ENCODE assay signal across 8 cellular contexts in genomic region chr19:1279782-1280341, GRCh38. TPM values are rescaled to one million over a fixed set of nuclear protein-coding genes. Genes with fewer than 3 reads are reported as not detected.
DNase-seq lines count a peak whose midpoint lies in the region; ATAC-seq and TF ChIP-seq lines count a peak whose summit lies in the region.

No MANE protein-coding gene starts in this region.

- no peak overlapping the region for H3K4me2 ChIP-seq in DOHH2 (ENCODE audit: low read length)

- peaks cover 3% of the 10 kb centered on the region for H3F3A ChIP-seq in DOHH2 (ENCODE audit: control insufficient read depth, insufficient read depth)

- peaks cover 5% of the 10 kb centered on the region for H4K20me1 ChIP-seq in DOHH2 (ENCODE audit: control insufficient read depth, insufficient read depth, low read depth, low read length)

- H3K4me1 ChIP-seq in DOHH2 (ENCODE audit: control insufficient read depth, low read length) (peaks cover 24% of the 10 kb centered on the region), upper lobe of right lung (peaks cover 10% of the 10 kb centered on the region)

- H3K4me3 ChIP-seq in DOHH2 (ENCODE audit: low read length) (no peak overlapping the region), LNCaP clone FGC (ENCODE audit: low read depth, low read length) (no peak overlapping the region), foreskin fibroblast (ENCODE audit: low read depth in 1 of 2, low read length in 2 of 2) (no peak overlapping the region), upper lobe of right lung (no peak overlapping the region)

- ATAC-seq in upper lobe of right lung: peak; percentile 46
- no peak for ATAC-seq in GM21360 (IDR thresholded peaks at IDR 0.05; ENCODE audit: unreplicated experiment)

- H3K9me3 ChIP-seq in DOHH2 (ENCODE audit: control insufficient read depth, insufficient read depth, low read length) (no peaks in the 10 kb centered on the region), upper lobe of right lung (no peaks in the 10 kb centered on the region)

- intact Hi-C loops in upper lobe of right lung (cut with DNase I): no loop called here

- H3K9me2 ChIP-seq in DOHH2 (replicated peaks; ENCODE audit: control insufficient read depth, low read length): no peaks in the 10 kb centered on the region

- H3K27me3 ChIP-seq in DOHH2 (ENCODE audit: control insufficient read depth, low read length) (peaks cover 17% of the 10 kb centered on the region), upper lobe of right lung (peaks cover 16% of the 10 kb centered on the region)

- H3K27ac ChIP-seq in DOHH2 (ENCODE audit: low read depth, low read length) (no peak overlapping the region), upper lobe of right lung (no peak overlapping the region)

- peak; percentile 99 for TF ChIP-seq CTCF in DOHH2 (IDR thresholded peaks at IDR 0.05; ENCODE audit: low read depth, low read length, poor library complexity, severe bottlenecking)
- peak; percentile 91 for TF ChIP-seq CTCF in LNCaP clone FGC (IDR thresholded peaks at IDR 0.05; ENCODE audit: control insufficient read depth, extremely low read depth, insufficient read depth)
- TF ChIP-seq CTCF in foreskin fibroblast (IDR thresholded peaks at IDR 0.05; ENCODE audit: low read depth, low read length): peak; percentile 88
- TF ChIP-seq CTCF in upper lobe of right lung (IDR thresholded peaks at IDR 0.05): peak; percentile 97

- no peak for DNase-seq in LNCaP clone FGC (ENCODE audit: low read depth)
- DNase-seq in SHP77 (lab: John Stamatoyannopoulos, UW): peak; percentile 50 to 72
- DNase-seq in activated gamma-delta T cell treated with Interleukin-2 at 50 U/mL for 16 hours: peak; percentile 76
- peak; percentile 72 to 92 for DNase-seq in foreskin fibroblast
- DNase-seq in occipital lobe (lab: John Stamatoyannopoulos, UW): peak; percentile 69
- DNase-seq in upper lobe of right lung: peak; percentile 92

- H3K36me3 ChIP-seq in DOHH2 (ENCODE audit: control insufficient read depth, low read length): peaks cover 51% of the 10 kb centered on the region
- peaks cover 16% of the 10 kb centered on the region for H3K36me3 ChIP-seq in upper lobe of right lung

- H3K79me2 ChIP-seq in DOHH2 (ENCODE audit: control insufficient read depth, low read length): peaks cover 16% of the 10 kb centered on the region

RNA-seq across cellular contexts. Expression of gene FAM174C, which starts 4.5 kb away (rescaled TPM):
- total RNA-seq in occipital lobe (6.7 TPM), upper lobe of right lung (41.4 TPM)

RNA-seq across cellular contexts. Expression of gene EFNA2, which starts 5.8 kb away (rescaled TPM):
- 8.1 TPM for total RNA-seq in occipital lobe
- total RNA-seq in upper lobe of right lung: not detected

RNA-seq across cellular contexts. Expression of gene CIRBP, which starts 10.7 kb away (rescaled TPM):
- total RNA-seq in occipital lobe: 598 TPM
- 322 TPM for total RNA-seq in upper lobe of right lung

RNA-seq across cellular contexts. Expression of gene MIDN, which starts 31.5 kb away (rescaled TPM):
- total RNA-seq in occipital lobe (15.3 TPM), upper lobe of right lung (135 TPM)

RNA-seq across cellular contexts. Expression of gene ATP5F1D, which starts 38.3 kb away (rescaled TPM):
- total RNA-seq in occipital lobe (11.9 TPM), upper lobe of right lung (126 TPM)
